Comparison of ENCODE assay signal across 20 cellular contexts in the genomic region with DNA sequence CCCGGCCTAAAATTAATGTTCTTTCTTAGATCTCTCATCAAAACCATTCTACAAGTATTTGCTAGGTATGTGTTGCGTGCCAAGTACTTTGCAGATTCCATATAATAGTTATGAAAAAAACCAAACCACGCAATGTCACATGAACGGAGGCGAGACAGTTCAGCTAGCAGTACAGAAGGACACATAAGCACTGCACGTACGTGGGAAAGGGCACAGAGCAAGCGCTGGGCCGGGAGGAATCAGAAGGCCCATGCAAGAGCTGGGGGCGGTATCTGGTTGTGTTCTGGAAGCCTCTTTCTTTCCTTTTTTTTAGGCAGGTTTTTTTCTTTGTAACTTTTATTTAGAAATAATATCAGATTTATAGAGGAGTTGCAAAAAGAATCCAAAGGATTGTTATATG. TPM values are rescaled to one million over a fixed set of nuclear protein-coding genes. Genes with fewer than 3 reads are reported as not detected.
DNase-seq lines count a peak whose midpoint lies in the region; ATAC-seq and TF ChIP-seq lines count a peak whose summit lies in the region.
"Had no signal": no experiment of that assay in that cellular context is flagged by ENCODE, and none has a peak within 500 bp of the region (broad histone marks: within the 10 kb centered on the region; RNA-seq: fewer than 3 reads in every experiment).

No MANE protein-coding gene starts in this region.

- H3K4me3 Mint-ChIP-seq in chondrocyte (ENCODE audit: unreplicated experiment), result no peak overlapping the region
- H3K4me3 Mint-ChIP-seq: CD8-positive, alpha-beta memory T cell; GM23338 had no signal

- H3K27me3 ChIP-seq in right lobe of liver (no peaks in the 10 kb centered on the region), tibial artery (no peaks in the 10 kb centered on the region), ovary (no peaks in the 10 kb centered on the region), body of pancreas (no peaks in the 10 kb centered on the region)

- H3K36me3 ChIP-seq in right lobe of liver (no peaks in the 10 kb centered on the region), tibial artery (no peaks in the 10 kb centered on the region), ovary (no peaks in the 10 kb centered on the region), body of pancreas (replicated peaks in 1 of 2; ENCODE audit: insufficient read depth in 1 of 2, low read depth in 2 of 2) (no peaks in the 10 kb centered on the region)

- ATAC-seq in right lobe of liver, result peak; percentile 26 to 56 (median 51)
- ATAC-seq in body of pancreas, result no peak
- ATAC-seq: GM12878, GM23338 had no signal

- TF ChIP-seq CTCF in VCaP (conservative IDR thresholded peaks at IDR 0.05), result no peak
- TF ChIP-seq CTCF in chondrocyte (IDR thresholded peaks at IDR 0.05), result no peak
- no peak for TF ChIP-seq CTCF in right lobe of liver (IDR thresholded peaks at IDR 0.05)
- no peak for TF ChIP-seq CTCF in tibial artery (IDR thresholded peaks at IDR 0.05)
- no peak for TF ChIP-seq CTCF in ovary (IDR thresholded peaks at IDR 0.05)
- no peak for TF ChIP-seq CTCF in body of pancreas (IDR thresholded peaks at IDR 0.05)

- H3K4me1 ChIP-seq in right lobe of liver (peaks cover 0 to 75% (median 25%) of the 10 kb centered on the region in 4 donors), tibial artery (peaks cover 0 to 74% (median 39%) of the 10 kb centered on the region in 4 donors), ovary (ENCODE audit: insufficient read depth) (peaks cover 22% of the 10 kb centered on the region), body of pancreas (peaks cover 56% of the 10 kb centered on the region)

- H3K27ac ChIP-seq in VCaP (peak overlapping the region; percentile 89), right lobe of liver (peak overlapping the region in 1 of 3 donors; percentile 18), tibial artery (peak overlapping the region; percentile 64 to 70), ovary (peak overlapping the region in 1 of 2 donors; percentile 0), body of pancreas (peak overlapping the region in 1 of 4 donors; percentile 7)

- no peaks in the 10 kb centered on the region for H3K9me3 Mint-ChIP-seq in chondrocyte (ENCODE audit: low read depth)
- H3K9me3 Mint-ChIP-seq: CD8-positive, alpha-beta memory T cell; GM23338 had no signal

- DNase-seq in chondrocyte (ENCODE audit: low spot score) (no peak), right lobe of liver (no peak), tibial artery (no peak), ovary (no peak), body of pancreas (no peak)
- no peak for DNase-seq in stimulated activated CD4-positive, alpha-beta T cell treated with anti-CD3 and anti-CD28 coated beads, Interleukin-12 subunit alpha, Interleukin-12 subunit beta, amount 100 ng/mL, for 4 hours
- DNase-seq: C1 segment of cervical spinal cord; CD8-positive, alpha-beta memory T cell; DMS53; EL; KBM-7; NCI-H1105; NCI-H1694; NCI-H2081 treated with DMSO at 0.1 percent for 48 hours; NCI-H774; SHP77 treated with DMSO at 0.1 percent for 48 hours had no signal

- peaks cover 2% of the 10 kb centered on the region for H3K36me3 Mint-ChIP-seq in chondrocyte (ENCODE audit: low read depth)

- 48% methylated on average over 10 of the region's 10 CpGs for WGBS in right lobe of liver (ENCODE audit: insufficient coverage, low coverage, low lambda C conversion rate, missing lambda C conversion rate)
- 83 to 86% (median 86%) methylated on average over 10 of the region's 10 CpGs for WGBS in ovary, 3 donors
- 94 to 96% methylated on average over 10 of the region's 10 CpGs for WGBS in body of pancreas, 2 donors

- H3K27ac Mint-ChIP-seq in chondrocyte (ENCODE audit: unreplicated experiment), result peak overlapping the region; percentile 55
- H3K27ac Mint-ChIP-seq: GM23338 had no signal

- H3K27me3 Mint-ChIP-seq in chondrocyte (ENCODE audit: low read depth), result no peaks in the 10 kb centered on the region
- H3K27me3 Mint-ChIP-seq: CD8-positive, alpha-beta memory T cell had no signal

- H3K4me1 Mint-ChIP-seq in chondrocyte (ENCODE audit: low read depth), result peaks cover 93% of the 10 kb centered on the region

- no peak for TF ChIP-seq EP300 in ovary (IDR thresholded peaks at IDR 0.05)

- TF ChIP-seq POLR2A in right lobe of liver (IDR thresholded peaks at IDR 0.05) (no peak), ovary (IDR thresholded peaks at IDR 0.05) (no peak), body of pancreas (IDR thresholded peaks at IDR 0.05) (no peak)

- no peaks in the 10 kb centered on the region for H3K9me3 ChIP-seq in right lobe of liver
- no peaks in the 10 kb centered on the region for H3K9me3 ChIP-seq in tibial artery
- H3K9me3 ChIP-seq in ovary, result no peaks in the 10 kb centered on the region
- no peaks in the 10 kb centered on the region for H3K9me3 ChIP-seq in body of pancreas

- intact Hi-C loops in right lobe of liver (cut with DNase I), result no loop called here
- intact Hi-C loops in tibial artery (cut with DNase I; ENCODE audit: low total_unique reads), result no loop called here
- intact Hi-C loops in ovary (cut with DNase I), result no loop called here
- intact Hi-C loops in body of pancreas (cut with DNase I), result no loop called here

- no peak overlapping the region for H3K4me3 ChIP-seq in right lobe of liver
- no peak overlapping the region for H3K4me3 ChIP-seq in tibial artery
- no peak overlapping the region for H3K4me3 ChIP-seq in ovary
- no peak overlapping the region for H3K4me3 ChIP-seq in body of pancreas
- H3K4me3 ChIP-seq: GM12878, GM23338 had no signal

RNA-seq across cellular contexts. Expression of a gene that starts 11.3 kb away (rescaled TPM):
- total RNA-seq in chondrocyte (82.7 to 129 TPM (median 128 TPM) in 3 replicates), right lobe of liver (100 to 1,000 TPM in 1 of 6 experiments, 10 to 100 TPM in 5; 26.2 to 109 (median 51.9) TPM), ovary (10 to 100 TPM; 11.2 to 30.6 (median 24.3) TPM), body of pancreas (10 to 100 TPM; 28.8 to 73.2 TPM)
- polyA plus RNA-seq in ovary, result 10 to 100 TPM; 16.6 to 58.3 TPM

RNA-seq across cellular contexts. Expression of a gene that starts 50.5 kb away (rescaled TPM):
- total RNA-seq in chondrocyte, result 3.1 to 68.8 TPM (median 68.4 TPM) in 3 replicates
- total RNA-seq in right lobe of liver, result under 1 TPM; 0.12 to 0.65 (median 0.25) TPM
- 1 to 10 TPM in 3 of 7 donors, under 1 TPM in 4; 0.22 to 2.4 (median 0.36) TPM for total RNA-seq in ovary
- 1 to 10 TPM; 1.3 to 3.1 TPM for polyA plus RNA-seq in ovary
- total RNA-seq in body of pancreas, result 10 to 100 TPM in 1 of 2 donors, 1 to 10 TPM in 1; 1.0 to 15.2 TPM
- total RNA-seq: CD8-positive, alpha-beta memory T cell; GM12878; RPMI7951 had no signal
- polyA plus RNA-seq: CD8-positive, alpha-beta memory T cell had no signal
